In genomic region chr1:52059326-52059725, GRCh38 we compare ENCODE assay signal across 14 cellular contexts. TPM values are rescaled to one million over a fixed set of nuclear protein-coding genes. Genes with fewer than 3 reads are reported as not detected.
DNase-seq lines count a peak whose midpoint lies in the region; ATAC-seq and TF ChIP-seq lines count a peak whose summit lies in the region.
"Had no signal": no experiment of that assay in that cellular context is flagged by ENCODE, and none has a peak within 500 bp of the region (broad histone marks: within the 10 kb centered on the region; RNA-seq: fewer than 3 reads in every experiment).

No MANE protein-coding gene starts in this region.

- no peaks in the 10 kb centered on the region for H3K9me3 Mint-ChIP-seq in stimulated activated naive CD8-positive, alpha-beta T cell treated with anti-CD3 and anti-CD28 coated beads, Interleukin-15, Interleukin-2, amounts not matched to agents 100 ng/mL and 50 ng/mL, for 24 hours
- H3K9me3 Mint-ChIP-seq in stimulated activated naive CD8-positive, alpha-beta T cell treated with anti-CD3 and anti-CD28 coated beads, Interleukin-15, amount 100 ng/mL, for 72 hours: no peaks in the 10 kb centered on the region
- H3K9me3 Mint-ChIP-seq in type B pancreatic cell: no peaks in the 10 kb centered on the region
- H3K9me3 Mint-ChIP-seq: natural killer cell had no signal

- TF ChIP-seq POLR2A in body of pancreas (IDR thresholded peaks at IDR 0.05) (no peak), stomach (IDR thresholded peaks at IDR 0.05) (no peak)

- peaks cover 3% of the 10 kb centered on the region; the same call in 1 of the 2 replicates for H4K20me1 ChIP-seq in SU-DHL-6 (ENCODE audit: low read depth, low read length)

- no peaks in the 10 kb centered on the region for H3K27me3 Mint-ChIP-seq in stimulated activated naive CD8-positive, alpha-beta T cell treated with anti-CD3 and anti-CD28 coated beads, Interleukin-15, Interleukin-2, amounts not matched to agents 100 ng/mL and 50 ng/mL, for 24 hours
- H3K27me3 Mint-ChIP-seq in stimulated activated naive CD8-positive, alpha-beta T cell treated with anti-CD3 and anti-CD28 coated beads, Interleukin-15, amount 100 ng/mL, for 72 hours: no peaks in the 10 kb centered on the region
- no peaks in the 10 kb centered on the region for H3K27me3 Mint-ChIP-seq in type B pancreatic cell

- H3K4me2 ChIP-seq in SU-DHL-6 (ENCODE audit: low read depth, low read length, poor library complexity, severe bottlenecking): peak overlapping the region; percentile 17

- ATAC-seq in stimulated activated naive CD8-positive, alpha-beta T cell treated with anti-CD3 and anti-CD28 coated beads, Interleukin-15, amount 100 ng/mL, for 72 hours: no peak
- ATAC-seq in body of pancreas: no peak
- ATAC-seq: natural killer cell had no signal

- intact Hi-C loops in body of pancreas (cut with DNase I) (no loop called here), stomach (cut with DNase I; ENCODE audit: low total_unique reads) (no loop called here)

- H2AFZ ChIP-seq in SU-DHL-6 (ENCODE audit: low read depth, low read length, severe bottlenecking): no peak overlapping the region

- H3K4me1 ChIP-seq in body of pancreas (peaks cover 29% of the 10 kb centered on the region), stomach (peaks cover 29 to 57% (median 45%) of the 10 kb centered on the region in 4 donors)

- TF ChIP-seq CTCF in SU-DHL-6 (IDR thresholded peaks at IDR 0.05; ENCODE audit: insufficient read depth, low read length, poor library complexity, severe bottlenecking) (no peak), fibroblast of pulmonary artery (IDR thresholded peaks at IDR 0.05; ENCODE audit: low read length, missing control alignments) (no peak), type B pancreatic cell (conservative IDR thresholded peaks at IDR 0.05) (no peak), body of pancreas (IDR thresholded peaks at IDR 0.05) (no peak), stomach (IDR thresholded peaks at IDR 0.05) (no peak), coronary artery (IDR thresholded peaks at IDR 0.05) (no peak)

- H3K9me2 ChIP-seq in SU-DHL-6 (replicated peaks; ENCODE audit: insufficient read depth, low read length): no peaks in the 10 kb centered on the region

- H3K4me3 ChIP-seq in SU-DHL-6 (ENCODE audit: insufficient read depth, low read length, poor library complexity, severe bottlenecking): no peak overlapping the region
- H3K4me3 ChIP-seq in fibroblast of pulmonary artery (replicated peaks; ENCODE audit: low read depth, low read length): no peak overlapping the region
- no peak overlapping the region for H3K4me3 ChIP-seq in body of pancreas
- H3K4me3 ChIP-seq in stomach: no peak overlapping the region
- no peak overlapping the region for H3K4me3 ChIP-seq in coronary artery
- H3K4me3 ChIP-seq: thyroid gland had no signal

- no peak overlapping the region for H3K27ac ChIP-seq in SU-DHL-6 (ENCODE audit: low read depth, low read length)
- H3K27ac ChIP-seq in body of pancreas: no peak overlapping the region
- H3K27ac ChIP-seq in stomach: peak overlapping the region in 1 of 5 donors; percentile 18
- H3K27ac ChIP-seq in coronary artery: no peak overlapping the region

- no peak overlapping the region for H3K27ac Mint-ChIP-seq in stimulated activated naive CD8-positive, alpha-beta T cell treated with anti-CD3 and anti-CD28 coated beads, Interleukin-15, Interleukin-2, amounts not matched to agents 100 ng/mL and 50 ng/mL, for 24 hours
- H3K27ac Mint-ChIP-seq in stimulated activated naive CD8-positive, alpha-beta T cell treated with anti-CD3 and anti-CD28 coated beads, Interleukin-15, amount 100 ng/mL, for 72 hours: peak overlapping the region in 1 of 2 donors; percentile 8
- peak overlapping the region; percentile 96 for H3K27ac Mint-ChIP-seq in type B pancreatic cell
- H3K27ac Mint-ChIP-seq: natural killer cell had no signal

- peaks cover 84% of the 10 kb centered on the region for H3K79me2 ChIP-seq in SU-DHL-6 (ENCODE audit: insufficient read depth, low read length)

- peaks cover 47% of the 10 kb centered on the region for H3K36me3 Mint-ChIP-seq in stimulated activated naive CD8-positive, alpha-beta T cell treated with anti-CD3 and anti-CD28 coated beads, Interleukin-15, Interleukin-2, amounts not matched to agents 100 ng/mL and 50 ng/mL, for 24 hours (ENCODE audit: low read depth)
- peaks cover 27% of the 10 kb centered on the region for H3K36me3 Mint-ChIP-seq in type B pancreatic cell
- H3K36me3 Mint-ChIP-seq: natural killer cell had no signal

- H3F3A ChIP-seq in SU-DHL-6 (ENCODE audit: insufficient read depth): peaks cover 5% of the 10 kb centered on the region

- no peak for DNase-seq in stimulated activated naive CD8-positive, alpha-beta T cell treated with anti-CD3 and anti-CD28 coated beads, Interleukin-15, amount 100 ng/mL, for 72 hours
- DNase-seq in fibroblast of pulmonary artery (ENCODE audit: low read depth) (peak; percentile 69), type B pancreatic cell (ENCODE audit: extremely low spot score, unreplicated experiment) (no peak), body of pancreas (no peak), stomach (no peak), coronary artery (ENCODE audit: low spot score) (no peak)
- DNase-seq: COR-L47; natural killer cell; NCI-H1105 treated with DMSO at 0.1 percent for 48 hours; OCI-M1; stimulated activated CD4-positive, alpha-beta T cell treated with anti-CD3 and anti-CD28 coated beads, Interleukin-4, amount 100 ng/mL, for 24 hours; thyroid gland had no signal

- peak overlapping the region; percentile 22 for H3K4me3 Mint-ChIP-seq in stimulated activated naive CD8-positive, alpha-beta T cell treated with anti-CD3 and anti-CD28 coated beads, Interleukin-15, Interleukin-2, amounts not matched to agents 100 ng/mL and 50 ng/mL, for 24 hours
- no peak overlapping the region for H3K4me3 Mint-ChIP-seq in stimulated activated naive CD8-positive, alpha-beta T cell treated with anti-CD3 and anti-CD28 coated beads, Interleukin-15, amount 100 ng/mL, for 72 hours
- peak overlapping the region; percentile 98 for H3K4me3 Mint-ChIP-seq in type B pancreatic cell
- H3K4me3 Mint-ChIP-seq: natural killer cell had no signal

- H3K9ac ChIP-seq in SU-DHL-6 (ENCODE audit: low read length): no peak overlapping the region

- H3K9me3 ChIP-seq in SU-DHL-6 (ENCODE audit: insufficient read depth, low read length) (no peaks in the 10 kb centered on the region), body of pancreas (no peaks in the 10 kb centered on the region), stomach (no peaks in the 10 kb centered on the region)
- H3K9me3 ChIP-seq: thyroid gland had no signal

- H3K36me3 ChIP-seq in SU-DHL-6 (ENCODE audit: low read length) (peaks cover 13% of the 10 kb centered on the region; the same call in 1 of the 2 replicates), body of pancreas (replicated peaks in 1 of 2; ENCODE audit: insufficient read depth in 1 of 2, low read depth in 2 of 2) (peaks cover 0 to 8% of the 10 kb centered on the region in 2 donors), stomach (peaks cover 20 to 42% (median 41%) of the 10 kb centered on the region in 4 donors)

- H3K4me1 Mint-ChIP-seq in stimulated activated naive CD8-positive, alpha-beta T cell treated with anti-CD3 and anti-CD28 coated beads, Interleukin-15, Interleukin-2, amounts not matched to agents 100 ng/mL and 50 ng/mL, for 24 hours (ENCODE audit: low read depth): peaks cover 43% of the 10 kb centered on the region
- H3K4me1 Mint-ChIP-seq in stimulated activated naive CD8-positive, alpha-beta T cell treated with anti-CD3 and anti-CD28 coated beads, Interleukin-15, amount 100 ng/mL, for 72 hours: peaks cover 38% of the 10 kb centered on the region
- H3K4me1 Mint-ChIP-seq in type B pancreatic cell (ENCODE audit: unreplicated experiment): peaks cover 17% of the 10 kb centered on the region

- no peaks in the 10 kb centered on the region for H3K27me3 ChIP-seq in SU-DHL-6 (ENCODE audit: low read length)
- H3K27me3 ChIP-seq in body of pancreas: no peaks in the 10 kb centered on the region
- H3K27me3 ChIP-seq in stomach: no peaks in the 10 kb centered on the region
- H3K27me3 ChIP-seq: thyroid gland had no signal

- TF ChIP-seq EP300 in stomach (IDR thresholded peaks at IDR 0.05): no peak

RNA-seq across cellular contexts. Expression of gene BTF3L4, which starts 3.2 kb away (rescaled TPM):
- 73.4 and 75.4 TPM in 2 replicates for total RNA-seq in type B pancreatic cell (ENCODE audit: low replicate concordance)
- total RNA-seq in body of pancreas: 10 to 100 TPM; 23.1 to 26.5 TPM
- total RNA-seq in stomach: 100 to 1,000 TPM in 1 of 5 donors, 10 to 100 TPM in 3, 1 to 10 TPM in 1; 6.7 to 287 (median 39.7) TPM
- polyA plus RNA-seq in stomach: 10 to 100 TPM; 35.8 to 49.6 (median 42.7) TPM

RNA-seq across cellular contexts. Expression of gene TXNDC12, which starts 4.3 kb away (rescaled TPM):
- total RNA-seq in type B pancreatic cell (ENCODE audit: low replicate concordance) (48.3 and 61.3 TPM in 2 replicates), body of pancreas (10 to 100 TPM; 25.7 to 38.7 TPM), stomach (10 to 100 TPM; 18.7 to 51.6 (median 44.2) TPM)
- 10 to 100 TPM; 12.5 to 23.2 (median 14.0) TPM for polyA plus RNA-seq in stomach

RNA-seq across cellular contexts. Expression of gene KTI12, which starts 25.7 kb away (rescaled TPM):
- total RNA-seq in type B pancreatic cell (ENCODE audit: low replicate concordance) (9.6 and 9.9 TPM in 2 replicates), body of pancreas (1 to 10 TPM; 7.6 to 8.8 TPM), stomach (10 to 100 TPM in 2 of 5 donors, 1 to 10 TPM in 3; 4.2 to 15.4 (median 7.0) TPM)
- 1 to 10 TPM; 5.7 to 8.4 (median 7.5) TPM for polyA plus RNA-seq in stomach

Comparison
In these comparisons a context has a peak if more than half of its experiments do, and no peak if none do; other contexts are left out.
1. H3K4me3 Mint-ChIP-seq: peak in stimulated activated naive CD8-positive, alpha-beta T cell treated with anti-CD3 and anti-CD28 coated beads, Interleukin-15, Interleukin-2, amounts not matched to agents 100 ng/mL and 50 ng/mL, for 24 hours (single experiment) and type B pancreatic cell (single experiment); none in stimulated activated naive CD8-positive, alpha-beta T cell treated with anti-CD3 and anti-CD28 coated beads, Interleukin-15, amount 100 ng/mL, for 72 hours (0 of 2).